In the genomic region with DNA sequence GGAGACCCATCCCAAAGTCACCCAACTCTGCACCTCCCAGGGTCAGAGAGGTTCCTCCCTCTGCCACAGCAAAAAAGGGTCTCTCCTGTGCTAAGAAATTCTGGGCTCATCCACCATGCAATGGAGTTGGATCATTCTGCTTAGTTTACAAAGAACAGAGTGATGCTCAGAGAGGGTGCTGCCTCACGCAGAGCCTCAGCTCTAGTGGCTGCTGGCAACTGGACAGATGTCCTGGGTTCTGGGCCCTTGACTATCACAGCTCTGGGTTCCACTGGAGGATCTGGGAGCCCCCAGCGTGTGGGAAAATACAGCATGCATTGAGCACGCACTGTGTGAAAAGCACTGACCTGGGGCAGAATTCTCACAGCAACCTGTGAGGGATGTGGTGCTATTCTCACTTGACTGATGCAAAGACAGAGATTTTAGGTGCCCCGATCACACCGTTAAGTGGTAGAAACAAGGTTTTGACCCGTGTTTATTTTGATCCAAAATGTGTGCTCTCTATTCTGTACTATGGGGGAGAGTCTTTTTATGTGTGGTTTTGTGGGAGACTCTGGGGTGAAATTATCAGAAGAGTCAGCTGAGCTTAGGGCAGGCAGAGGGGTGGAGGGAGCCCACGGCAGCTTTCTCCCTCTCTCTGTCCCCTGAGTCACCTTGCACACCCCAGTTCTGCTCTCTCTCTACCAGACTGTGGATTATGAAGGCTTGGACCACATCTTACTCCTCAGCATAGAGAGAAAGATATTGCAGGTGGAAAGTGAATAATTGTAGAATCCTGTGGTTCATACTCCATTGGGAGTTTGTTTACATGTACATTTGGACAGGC, we compare ENCODE assay signal across 19 cellular contexts. TPM values are rescaled to one million over a fixed set of nuclear protein-coding genes. Genes with fewer than 3 reads are reported as not detected.
DNase-seq lines count a peak whose midpoint lies in the region; ATAC-seq, FAIRE-seq and TF ChIP-seq lines count a peak whose summit lies in the region.
"Had no signal": no experiment of that assay in that cellular context is flagged by ENCODE, and none has a peak within 500 bp of the region (broad histone marks: within the 10 kb centered on the region; RNA-seq: fewer than 3 reads in every experiment).

No MANE protein-coding gene starts in this region.

- DNase-seq in CD4-positive, CD25-positive, alpha-beta regulatory T cell = no peak
- DNase-seq in GM12891 (ENCODE audit: insufficient read length, low spot score) (no peak), bronchial epithelial cell (ENCODE audit: low read depth) (no peak), ACHN (no peak), A673 (ENCODE audit: low spot score) (no peak)
- no peak for DNase-seq in naive thymus-derived CD4-positive, alpha-beta T cell
- no peak for DNase-seq in NK-92 treated with Interleukin-12 subunit alpha and Interleukin-12 subunit beta, amount 100 ng/mL, for 24 hours (lab: John Stamatoyannopoulos, UW)
- no peak for DNase-seq in activated CD4-positive, alpha-beta T cell treated with anti-CD3 and anti-CD28 coated beads for 48 hours
- DNase-seq: KG1, NCI-H1092, NCI-H146, NCI-H2081 treated with DMSO at 0.1 percent for 48 hours, NCI-H524 had no signal

- CTCF ChIA-PET in naive thymus-derived CD4-positive, alpha-beta T cell (lab: Charles Lee) = no interaction called here
- CTCF ChIA-PET in A673 (lab: Charles Lee) = interaction anchor here (0.6 kb wide), 1 partner anchor 39 kb away, joined by 3 read pairs; no protein-coding TSS in a partner anchor

- in situ Hi-C loops in ACHN (cut with HindIII; ENCODE audit: low pct_ligation_motif_present, low pct_unique_long_range_greater_than_20kb, low sequenced_read_pairs) = no loop called here

- peak overlapping the region in 2 of 3 donors; percentile 49 to 76 for H3K27ac Mint-ChIP-seq in CD4-positive, CD25-positive, alpha-beta regulatory T cell
- H3K27ac Mint-ChIP-seq in naive thymus-derived CD4-positive, alpha-beta T cell = peak overlapping the region in 2 of 9 donors; percentile 29 to 62
- H3K27ac Mint-ChIP-seq: GM23338 had no signal

- H3K4me1 Mint-ChIP-seq in CD4-positive, CD25-positive, alpha-beta regulatory T cell = peaks cover 0 to 15% (median 2%) of the 10 kb centered on the region in 4 donors
- H3K4me1 Mint-ChIP-seq in naive thymus-derived CD4-positive, alpha-beta T cell = peaks cover 0 to 30% (median 13%) of the 10 kb centered on the region in 7 donors
- H3K4me1 Mint-ChIP-seq: GM23338 had no signal

- H3K27ac ChIP-seq in CD4-positive, CD25-positive, alpha-beta regulatory T cell (ENCODE audit: insufficient read depth, low read length, poor library complexity, severe bottlenecking) = no peak overlapping the region
- no peak overlapping the region for H3K27ac ChIP-seq in naive thymus-derived CD4-positive, alpha-beta T cell (ENCODE audit: low read depth, low read length)
- no peak overlapping the region for H3K27ac ChIP-seq in A673 (ENCODE audit: low read depth, low read length, poor library complexity, severe bottlenecking)
- H3K27ac ChIP-seq: A549, C4-2B, SK-N-MC had no signal

- H3K36me3 ChIP-seq in CD4-positive, CD25-positive, alpha-beta regulatory T cell (ENCODE audit: control insufficient read depth, insufficient read depth, low read length) = no peaks in the 10 kb centered on the region
- H3K36me3 ChIP-seq in bronchial epithelial cell (ENCODE audit: control insufficient read depth, insufficient read depth, low read length) (no peaks in the 10 kb centered on the region), A673 (ENCODE audit: insufficient read depth, low read length, poor library complexity, severe bottlenecking) (no peaks in the 10 kb centered on the region)
- H3K36me3 ChIP-seq in naive thymus-derived CD4-positive, alpha-beta T cell (ENCODE audit: control insufficient read depth in 2 of 3, insufficient read depth in 3 of 3, low read length in 3 of 3) = no peaks in the 10 kb centered on the region

- H3K27me3 ChIP-seq in CD4-positive, CD25-positive, alpha-beta regulatory T cell (ENCODE audit: control insufficient read depth, insufficient read depth, low read length) = peaks cover 4% of the 10 kb centered on the region
- H3K27me3 ChIP-seq in bronchial epithelial cell (ENCODE audit: control insufficient read depth, insufficient read depth, low read length) (peaks cover 4% of the 10 kb centered on the region), A673 (replicated peaks; ENCODE audit: insufficient read depth, low read depth, low read length, poor library complexity) (peaks cover 3% of the 10 kb centered on the region)
- H3K27me3 ChIP-seq in naive thymus-derived CD4-positive, alpha-beta T cell (ENCODE audit: control insufficient read depth in 2 of 2, insufficient read depth in 2 of 2, low read length in 2 of 2) = no peaks in the 10 kb centered on the region

- peaks cover 0 to 5% (median 0%) of the 10 kb centered on the region in 7 donors for H3K9me3 Mint-ChIP-seq in CD4-positive, CD25-positive, alpha-beta regulatory T cell
- peaks cover 0 to 12% (median 1%) of the 10 kb centered on the region in 11 donors for H3K9me3 Mint-ChIP-seq in naive thymus-derived CD4-positive, alpha-beta T cell

- H3K9me3 ChIP-seq in CD4-positive, CD25-positive, alpha-beta regulatory T cell (ENCODE audit: control insufficient read depth in 2 of 2, low read length in 2 of 2) = no peaks in the 10 kb centered on the region
- no peaks in the 10 kb centered on the region for H3K9me3 ChIP-seq in naive thymus-derived CD4-positive, alpha-beta T cell (ENCODE audit: control insufficient read depth in 2 of 3, low read length in 3 of 3)
- H3K9me3 ChIP-seq in A673 (ENCODE audit: low read depth, low read length, poor library complexity, severe bottlenecking) = no peaks in the 10 kb centered on the region
- H3K9me3 ChIP-seq: A549 had no signal

- H3K4me3 ChIP-seq in CD4-positive, CD25-positive, alpha-beta regulatory T cell (ENCODE audit: low read depth, low read length) = no peak overlapping the region
- no peak overlapping the region for H3K4me3 ChIP-seq in bronchial epithelial cell (ENCODE audit: low read depth, low read length)
- H3K4me3 ChIP-seq in naive thymus-derived CD4-positive, alpha-beta T cell (ENCODE audit: low read length) = no peak overlapping the region
- H3K4me3 ChIP-seq in A673 (ENCODE audit: low read depth, low read length, poor library complexity, severe bottlenecking) = no peak overlapping the region
- H3K4me3 ChIP-seq: A549, GM23338, SK-N-MC had no signal

- BruUV-seq in A673 (replicated peaks; lab: Mats Ljungman, UMichigan) = no TSS peak

- FAIRE-seq in GM12891 (lab: Jason Lieb, UNC) = peak; percentile 66
- peak; percentile 75 for FAIRE-seq in bronchial epithelial cell (lab: Jason Lieb, UNC)
- FAIRE-seq: A549 had no signal

- TF ChIP-seq CTCF in bronchial epithelial cell (IDR thresholded peaks at IDR 0.05; ENCODE audit: insufficient read depth, low read length, severe bottlenecking) (no peak), A673 (conservative IDR thresholded peaks at IDR 0.05; ENCODE audit: low read depth, low read length) (no peak)

- POLR2A ChIA-PET in naive thymus-derived CD4-positive, alpha-beta T cell (lab: Charles Lee) = no interaction called here
- POLR2A ChIA-PET in A673 (lab: Charles Lee; ENCODE audit: low non-redundant PET) = interaction anchor here (0.6 kb wide), 1 partner anchor 87 kb away, joined by 4 read pairs; no protein-coding TSS in a partner anchor

- no peak for TF ChIP-seq POLR2A in GM12891 (IDR thresholded peaks at IDR 0.05; ENCODE audit: low read depth, low read length)

- H3K27me3 Mint-ChIP-seq in CD4-positive, CD25-positive, alpha-beta regulatory T cell = peaks cover 24% of the 10 kb centered on the region
- H3K27me3 Mint-ChIP-seq in naive thymus-derived CD4-positive, alpha-beta T cell = peaks cover 0 to 39% (median 0%) of the 10 kb centered on the region in 5 donors

- intact Hi-C loops in naive thymus-derived CD4-positive, alpha-beta T cell (cut with micrococcal nuclease) = no loop called here
- intact Hi-C loops in A673 (cut with micrococcal nuclease; ENCODE audit: unreplicated experiment) = no loop called here

- H3K4me3 Mint-ChIP-seq in CD4-positive, CD25-positive, alpha-beta regulatory T cell = no peak overlapping the region
- no peak overlapping the region for H3K4me3 Mint-ChIP-seq in naive thymus-derived CD4-positive, alpha-beta T cell
- H3K4me3 Mint-ChIP-seq: GM23338 had no signal

- no peaks in the 10 kb centered on the region for H3K4me1 ChIP-seq in CD4-positive, CD25-positive, alpha-beta regulatory T cell (ENCODE audit: control insufficient read depth, insufficient read depth, low read length, poor library complexity, severe bottlenecking)
- H3K4me1 ChIP-seq in naive thymus-derived CD4-positive, alpha-beta T cell (ENCODE audit: control insufficient read depth in 2 of 2, insufficient read depth in 2 of 2, low read length in 2 of 2) = no peaks in the 10 kb centered on the region
- no peaks in the 10 kb centered on the region for H3K4me1 ChIP-seq in A673 (ENCODE audit: insufficient read depth, low read length, poor library complexity, severe bottlenecking)
- H3K4me1 ChIP-seq: A549 had no signal

- ATAC-seq in CD4-positive, CD25-positive, alpha-beta regulatory T cell (ENCODE audit: low read depth in 2 of 2) = no peak
- ATAC-seq in naive thymus-derived CD4-positive, alpha-beta T cell = peak; percentile 29
- ATAC-seq: GM23338, Panc1 had no signal

- H3K36me3 Mint-ChIP-seq in CD4-positive, CD25-positive, alpha-beta regulatory T cell = no peaks in the 10 kb centered on the region
- peaks cover 0 to 2% (median 0%) of the 10 kb centered on the region in 5 donors for H3K36me3 Mint-ChIP-seq in naive thymus-derived CD4-positive, alpha-beta T cell

RNA-seq across cellular contexts. Expression of a gene that starts 19.9 kb away (rescaled TPM):
- not detected for total RNA-seq in CD4-positive, CD25-positive, alpha-beta regulatory T cell
- polyA plus RNA-seq in CD4-positive, CD25-positive, alpha-beta regulatory T cell = not detected
- 0.06 TPM for polyA plus RNA-seq in GM12891 (2012; ENCODE audit: low read depth, missing spikeins)
- not detected in 2 replicates for total RNA-seq in bronchial epithelial cell
- 1 to 10 TPM in 1 of 5 experiments, not detected in 4; 3.1 TPM for total RNA-seq in naive thymus-derived CD4-positive, alpha-beta T cell
- polyA plus RNA-seq in naive thymus-derived CD4-positive, alpha-beta T cell = not detected
- not detected in 2 replicates for total RNA-seq in A673 (2021)
- total RNA-seq: GM23338, MCF 10A had no signal
- polyA plus RNA-seq: A549, GM23338 had no signal

RNA-seq across cellular contexts. Expression of a gene that starts 38.4 kb away (rescaled TPM):
- total RNA-seq in CD4-positive, CD25-positive, alpha-beta regulatory T cell = not detected
- polyA plus RNA-seq in CD4-positive, CD25-positive, alpha-beta regulatory T cell = under 1 TPM in 1 of 4 donors, not detected in 3; 0.54 TPM
- 0.78 TPM for polyA plus RNA-seq in GM12891 (2012; ENCODE audit: low read depth, missing spikeins)
- total RNA-seq in bronchial epithelial cell (1.8 and 21.1 TPM in 2 replicates), A673 (2021) (not detected in 2 replicates)
- 100 to 1,000 TPM in 1 of 5 experiments, 10 to 100 TPM in 1, not detected in 3; 15.9 to 251 TPM for total RNA-seq in naive thymus-derived CD4-positive, alpha-beta T cell
- not detected for polyA plus RNA-seq in naive thymus-derived CD4-positive, alpha-beta T cell
- total RNA-seq: GM23338 had no signal
- polyA plus RNA-seq: A549, GM23338 had no signal

RNA-seq across cellular contexts. Expression of a gene that starts 47.1 kb away (rescaled TPM):
- 1.7 TPM for total RNA-seq in CD4-positive, CD25-positive, alpha-beta regulatory T cell
- 1 to 10 TPM in 3 of 4 donors, under 1 TPM in 1; 0.64 to 1.7 (median 1.4) TPM for polyA plus RNA-seq in CD4-positive, CD25-positive, alpha-beta regulatory T cell
- 4.2 TPM for polyA plus RNA-seq in GM12891 (2012; ENCODE audit: low read depth, missing spikeins)
- under 0.01 TPM in 1 of 2 replicates, not detected in the other for total RNA-seq in bronchial epithelial cell
- 10 to 100 TPM in 1 of 5 experiments, 1 to 10 TPM in 2, under 1 TPM in 2; 0.54 to 19.8 (median 3.7) TPM for total RNA-seq in naive thymus-derived CD4-positive, alpha-beta T cell
- polyA plus RNA-seq in naive thymus-derived CD4-positive, alpha-beta T cell = 1 to 10 TPM; 1.8 to 5.4 TPM
- not detected in 2 replicates for total RNA-seq in A673 (2021)
- total RNA-seq: MCF 10A had no signal
- polyA plus RNA-seq: A549, GM23338 had no signal
